Comparison of ENCODE assay signal across 2 cellular contexts in the genomic region with DNA sequence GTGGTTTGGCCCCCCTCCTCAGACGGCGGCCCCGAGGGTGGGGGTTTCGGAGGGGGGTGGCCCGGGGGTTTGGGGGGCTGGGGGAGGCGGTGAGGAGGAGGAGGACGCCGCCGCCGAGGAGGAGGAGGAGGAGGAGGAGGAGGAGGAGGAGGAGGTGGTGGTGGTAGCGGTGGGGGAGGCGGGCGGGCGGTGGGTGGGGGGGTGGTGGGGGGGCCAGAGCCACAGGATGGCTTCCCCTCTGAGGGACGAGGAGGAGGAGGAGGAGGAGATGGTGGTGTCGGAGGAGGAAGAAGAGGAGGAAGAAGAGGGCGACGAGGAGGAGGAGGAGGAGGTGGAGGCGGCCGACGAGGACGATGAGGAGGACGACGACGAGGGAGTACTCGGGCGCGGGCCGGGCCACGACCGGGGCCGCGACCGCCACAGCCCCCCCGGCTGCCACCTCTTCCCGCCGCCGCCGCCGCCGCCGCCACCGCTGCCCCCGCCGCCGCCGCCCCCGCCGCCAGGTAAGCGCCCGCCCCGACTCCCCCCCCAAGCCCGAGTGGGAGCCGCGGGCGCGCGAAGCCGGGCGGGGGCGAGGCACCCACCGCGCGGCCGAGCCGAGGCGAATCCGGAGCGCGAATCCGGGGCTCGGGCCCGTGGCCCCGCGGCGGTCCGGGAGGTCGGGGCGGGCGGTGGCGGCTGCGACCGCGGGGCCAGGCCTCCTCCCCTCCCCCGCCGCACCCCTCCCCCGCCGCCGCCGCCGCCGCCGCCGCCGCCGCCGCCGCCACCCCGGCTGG.
A peak's percentile ranks its signal among the peaks of the same experiment; 100 is the strongest.
TF ChIP-seq lines count a peak whose summit lies in the region.

No MANE protein-coding gene starts in this region.

TF ChIP-seq in A549, 52 proteins besides CTCF, POLR2A, EP300 and RAD21:
- TF ChIP-seq E2F6 (IDR thresholded peaks at IDR 0.05; ENCODE audit: borderline replicate concordance, low read depth) = no peak
- TF ChIP-seq, protein P1, sequence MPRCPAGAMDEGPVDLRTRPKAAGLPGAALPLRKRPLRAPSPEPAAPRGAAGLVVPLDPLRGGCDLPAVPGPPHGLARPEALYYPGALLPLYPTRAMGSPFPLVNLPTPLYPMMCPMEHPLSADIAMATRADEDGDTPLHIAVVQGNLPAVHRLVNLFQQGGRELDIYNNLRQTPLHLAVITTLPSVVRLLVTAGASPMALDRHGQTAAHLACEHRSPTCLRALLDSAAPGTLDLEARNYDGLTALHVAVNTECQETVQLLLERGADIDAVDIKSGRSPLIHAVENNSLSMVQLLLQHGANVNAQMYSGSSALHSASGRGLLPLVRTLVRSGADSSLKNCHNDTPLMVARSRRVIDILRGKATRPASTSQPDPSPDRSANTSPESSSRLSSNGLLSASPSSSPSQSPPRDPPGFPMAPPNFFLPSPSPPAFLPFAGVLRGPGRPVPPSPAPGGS (IDR thresholded peaks at IDR 0.05) = peak; percentile 24; the same call in 1 of the 3 replicates
- no peak for TF ChIP-seq ZSCAN20 (CRISPR knock-in tag; IDR thresholded peaks at IDR 0.05)

TF ChIP-seq in HEK293, 187 proteins besides CTCF, POLR2A, EP300 and RAD21:
- no peak for TF ChIP-seq ZNF157 (tag by site-specific recombination; IDR thresholded peaks at IDR 0.05)
- TF ChIP-seq ZNF513 (tag by site-specific recombination; IDR thresholded peaks at IDR 0.05) = peak; percentile 94
- TF ChIP-seq SETDB1 (IDR thresholded peaks at IDR 0.05; ENCODE audit: insufficient read length, low read length) = no peak
- no peak for TF ChIP-seq RBAK (tag by site-specific recombination; IDR thresholded peaks at IDR 0.05)
- TF ChIP-seq, protein P2, sequence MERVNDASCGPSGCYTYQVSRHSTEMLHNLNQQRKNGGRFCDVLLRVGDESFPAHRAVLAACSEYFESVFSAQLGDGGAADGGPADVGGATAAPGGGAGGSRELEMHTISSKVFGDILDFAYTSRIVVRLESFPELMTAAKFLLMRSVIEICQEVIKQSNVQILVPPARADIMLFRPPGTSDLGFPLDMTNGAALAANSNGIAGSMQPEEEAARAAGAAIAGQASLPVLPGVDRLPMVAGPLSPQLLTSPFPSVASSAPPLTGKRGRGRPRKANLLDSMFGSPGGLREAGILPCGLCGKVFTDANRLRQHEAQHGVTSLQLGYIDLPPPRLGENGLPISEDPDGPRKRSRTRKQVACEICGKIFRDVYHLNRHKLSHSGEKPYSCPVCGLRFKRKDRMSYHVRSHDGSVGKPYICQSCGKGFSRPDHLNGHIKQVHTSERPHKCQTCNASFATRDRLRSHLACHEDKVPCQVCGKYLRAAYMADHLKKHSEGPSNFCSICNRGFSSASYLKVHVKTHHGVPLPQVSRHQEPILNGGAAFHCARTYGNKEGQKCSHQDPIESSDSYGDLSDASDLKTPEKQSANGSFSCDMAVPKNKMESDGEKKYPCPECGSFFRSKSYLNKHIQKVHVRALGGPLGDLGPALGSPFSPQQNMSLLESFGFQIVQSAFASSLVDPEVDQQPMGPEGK (tag by site-specific recombination; IDR thresholded peaks at IDR 0.05) = peak; percentile 46
- TF ChIP-seq ZNF830 (tag by site-specific recombination; IDR thresholded peaks at IDR 0.05; ENCODE audit: low read depth) = no peak
- TF ChIP-seq EGR2 (tag by site-specific recombination; IDR thresholded peaks at IDR 0.05; ENCODE audit: low read depth) = peak; percentile 70; the same call in 1 of the 2 replicates
- peak; percentile 88 for TF ChIP-seq ZFHX2 (tag by site-specific recombination; conservative IDR thresholded peaks at IDR 0.05)
- 0 out of 2 replicates have a peak, but pooled peaks have one; percentile 28 for TF ChIP-seq ZBTB10 (tag by site-specific recombination; IDR thresholded peaks at IDR 0.05)
- TF ChIP-seq ZNF140 (tag by site-specific recombination; IDR thresholded peaks at IDR 0.05) = no peak
- TF ChIP-seq KLF8 (tag by site-specific recombination; IDR thresholded peaks at IDR 0.05) = peak; percentile 30; the same call in 1 of the 2 replicates
- no peak for TF ChIP-seq ZNF768 (tag by site-specific recombination; IDR thresholded peaks at IDR 0.05)
- no peak for TF ChIP-seq BCL6B (tag by site-specific recombination; IDR thresholded peaks at IDR 0.05)
- TF ChIP-seq ZNF426 (tag by site-specific recombination; IDR thresholded peaks at IDR 0.05) = no peak
- TF ChIP-seq ZNF610 (tag by site-specific recombination; IDR thresholded peaks at IDR 0.05; ENCODE audit: borderline replicate concordance) = no peak
- TF ChIP-seq, protein P3, sequence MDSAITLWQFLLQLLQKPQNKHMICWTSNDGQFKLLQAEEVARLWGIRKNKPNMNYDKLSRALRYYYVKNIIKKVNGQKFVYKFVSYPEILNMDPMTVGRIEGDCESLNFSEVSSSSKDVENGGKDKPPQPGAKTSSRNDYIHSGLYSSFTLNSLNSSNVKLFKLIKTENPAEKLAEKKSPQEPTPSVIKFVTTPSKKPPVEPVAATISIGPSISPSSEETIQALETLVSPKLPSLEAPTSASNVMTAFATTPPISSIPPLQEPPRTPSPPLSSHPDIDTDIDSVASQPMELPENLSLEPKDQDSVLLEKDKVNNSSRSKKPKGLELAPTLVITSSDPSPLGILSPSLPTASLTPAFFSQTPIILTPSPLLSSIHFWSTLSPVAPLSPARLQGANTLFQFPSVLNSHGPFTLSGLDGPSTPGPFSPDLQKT (IDR thresholded peaks at IDR 0.05; ENCODE audit: borderline replicate concordance, low read depth, low read length) = no peak
- TF ChIP-seq, protein P4, sequence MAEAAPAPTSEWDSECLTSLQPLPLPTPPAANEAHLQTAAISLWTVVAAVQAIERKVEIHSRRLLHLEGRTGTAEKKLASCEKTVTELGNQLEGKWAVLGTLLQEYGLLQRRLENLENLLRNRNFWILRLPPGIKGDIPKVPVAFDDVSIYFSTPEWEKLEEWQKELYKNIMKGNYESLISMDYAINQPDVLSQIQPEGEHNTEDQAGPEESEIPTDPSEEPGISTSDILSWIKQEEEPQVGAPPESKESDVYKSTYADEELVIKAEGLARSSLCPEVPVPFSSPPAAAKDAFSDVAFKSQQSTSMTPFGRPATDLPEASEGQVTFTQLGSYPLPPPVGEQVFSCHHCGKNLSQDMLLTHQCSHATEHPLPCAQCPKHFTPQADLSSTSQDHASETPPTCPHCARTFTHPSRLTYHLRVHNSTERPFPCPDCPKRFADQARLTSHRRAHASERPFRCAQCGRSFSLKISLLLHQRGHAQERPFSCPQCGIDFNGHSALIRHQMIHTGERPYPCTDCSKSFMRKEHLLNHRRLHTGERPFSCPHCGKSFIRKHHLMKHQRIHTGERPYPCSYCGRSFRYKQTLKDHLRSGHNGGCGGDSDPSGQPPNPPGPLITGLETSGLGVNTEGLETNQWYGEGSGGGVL (tag by site-specific recombination; IDR thresholded peaks at IDR 0.05) = peak; percentile 67
- TF ChIP-seq GLIS2 (tag by site-specific recombination; IDR thresholded peaks at IDR 0.05) = peak; percentile 11; the same call in 1 of the 2 replicates
- no peak for TF ChIP-seq ZNF596 (tag by site-specific recombination; IDR thresholded peaks at IDR 0.05)
- no peak for TF ChIP-seq REST (tag by site-specific recombination; IDR thresholded peaks at IDR 0.05)
